ENCODE assay signal across 31 cellular contexts in the genomic region with DNA sequence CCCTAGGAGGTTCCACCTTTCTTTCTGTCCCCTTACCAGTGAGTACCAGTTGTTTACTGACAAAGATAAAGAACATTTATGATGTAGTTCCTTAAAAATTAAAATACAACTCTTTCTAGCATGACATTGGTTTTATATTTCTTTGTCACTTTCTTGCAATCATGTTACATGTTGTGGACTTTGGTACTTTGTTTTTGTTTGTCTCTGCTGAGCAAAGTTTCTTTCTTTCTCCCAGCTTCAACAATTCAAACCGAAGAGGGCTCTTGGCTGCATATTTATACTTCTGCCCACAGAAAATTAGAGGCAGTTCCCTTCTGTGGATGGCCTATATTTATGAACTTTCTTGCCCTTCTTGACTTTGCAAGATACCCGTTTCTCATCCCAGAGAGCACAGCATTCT.
"Had no signal": no experiment of that assay in that cellular context is flagged by ENCODE, and none has a peak within 500 bp of the region (broad histone marks: within the 10 kb centered on the region; RNA-seq: fewer than 3 reads in every experiment).

No MANE protein-coding gene starts in this region.

- H3K27ac ChIP-seq: neural progenitor cell, ovary, parathyroid adenoma, psoas muscle, skin epidermis, spleen, suprapubic skin, testis, tibial artery, transverse colon, upper lobe of right lung, uterus had no signal

- H3K9ac ChIP-seq: neural progenitor cell, parathyroid adenoma had no signal

- H3K27ac Mint-ChIP-seq: natural killer cell; nephron; neural progenitor cell; progenitor cell of endocrine pancreas; stimulated activated memory B cell treated with anti-CD40 and anti-IgM and Interleukin-4, amounts not matched to agents 10 μg/mL and 1 μg/mL and 100 μg/mL, for 72 hours; stimulated activated naive CD8-positive, alpha-beta T cell treated with anti-CD3 and anti-CD28 coated beads, Interleukin-15, amount 100 ng/mL, for 72 hours; type B pancreatic cell had no signal

- H3K4me3 Mint-ChIP-seq: natural killer cell; nephron; neural progenitor cell; stimulated activated memory B cell treated with anti-CD40 and anti-IgM and Interleukin-4, amounts not matched to agents 10 μg/mL and 1 μg/mL and 100 μg/mL, for 72 hours; stimulated activated naive CD8-positive, alpha-beta T cell treated with anti-CD3 and anti-CD28 coated beads, Interleukin-15, amount 100 ng/mL, for 72 hours; type B pancreatic cell had no signal

- H3K36me3 ChIP-seq: neural progenitor cell, ovary, spleen, suprapubic skin, tibial artery, transverse colon, upper lobe of right lung, uterus had no signal

- H3K4me3 ChIP-seq: neural progenitor cell, ovary, psoas muscle, skin epidermis, smooth muscle cell, spleen, suprapubic skin, testis, tibial artery, transverse colon, upper lobe of right lung, uterus had no signal

- H3K79me2 ChIP-seq: parathyroid adenoma had no signal

- H3K4me1 ChIP-seq: neural progenitor cell, parathyroid adenoma, psoas muscle, suprapubic skin, testis, tibial artery, transverse colon, upper lobe of right lung, uterus had no signal

- H3K4me1 Mint-ChIP-seq: natural killer cell, nephron, neural progenitor cell had no signal

- H2AFZ ChIP-seq: neural progenitor cell, parathyroid adenoma had no signal

- DNase-seq: natural killer cell; occipital lobe; ovary; posterior cingulate gyrus; psoas muscle; right cardiac atrium; spleen; stimulated activated CD4-positive, alpha-beta T cell treated with anti-CD3 and anti-CD28 coated beads, Interleukin-12 subunit alpha, Interleukin-12 subunit beta, amount 100 ng/mL, for 4 hours; stimulated activated CD4-positive, alpha-beta T cell treated with anti-CD3 and anti-CD28 coated beads, Interleukin-1b, Interleukin-23, amount 100 ng/mL, for 48 hours; stimulated activated CD4-positive, alpha-beta T cell treated with anti-CD3 and anti-CD28 coated beads, Interleukin-4, amount 100 ng/mL, for 1 hour; stimulated activated CD4-positive, alpha-beta T cell treated with anti-CD3 and anti-CD28 coated beads, Interleukin-4, amount 100 ng/mL, for 4 hours; stimulated activated CD8-positive, alpha-beta memory T cell treated with anti-CD3 and anti-CD28 coated beads, Interleukin-4, amount 100 ng/mL, for 48 hours; stimulated activated naive CD4-positive, alpha-beta T cell; stimulated activated naive CD8-positive, alpha-beta T cell treated with anti-CD3 and anti-CD28 coated beads, Interleukin-15, amount 100 ng/mL, for 72 hours; stimulated activated naive CD8-positive, alpha-beta T cell treated with anti-CD3 and anti-CD28 coated beads, Interleukin-15, Interleukin-2, amounts not matched to agents 100 U/mL and 50 U/mL, for 24 hours; substantia nigra; testis; tibial artery; transverse colon; upper lobe of right lung; uterus had no signal

- H3K27me3 Mint-ChIP-seq: progenitor cell of endocrine pancreas, type B pancreatic cell had no signal

- H3K4me2 ChIP-seq: neural progenitor cell, smooth muscle cell had no signal

- ATAC-seq: natural killer cell; psoas muscle; right cardiac atrium; sciatic nerve; stimulated activated memory B cell treated with anti-CD40 and anti-IgM and Interleukin-4, amounts not matched to agents 10 μg/mL and 1 μg/mL and 100 μg/mL, for 72 hours; stimulated activated naive CD8-positive, alpha-beta T cell treated with anti-CD3 and anti-CD28 coated beads, Interleukin-15, amount 100 ng/mL, for 72 hours; stimulated activated naive CD8-positive, alpha-beta T cell treated with anti-CD3 and anti-CD28 coated beads, Interleukin-15, Interleukin-2, amounts not matched to agents 100 U/mL and 50 U/mL, for 24 hours; upper lobe of right lung had no signal

- H3K9me3 Mint-ChIP-seq: stimulated activated memory B cell treated with anti-CD40 and anti-IgM and Interleukin-4, amounts not matched to agents 10 μg/mL and 1 μg/mL and 100 μg/mL, for 72 hours had no signal

- H3K9me3 ChIP-seq: ovary, psoas muscle, spleen, suprapubic skin, testis, tibial artery, upper lobe of right lung, uterus had no signal

- H3K36me3 Mint-ChIP-seq: natural killer cell; neural progenitor cell; stimulated activated memory B cell treated with anti-CD40 and anti-IgM and Interleukin-4, amounts not matched to agents 10 μg/mL and 1 μg/mL and 100 μg/mL, for 72 hours; type B pancreatic cell had no signal

- H3K27me3 ChIP-seq: neural progenitor cell, ovary, spleen, suprapubic skin, testis, tibial artery, transverse colon, upper lobe of right lung, uterus had no signal
